21 cellular contexts compared by ENCODE assay signal in the genomic region with DNA sequence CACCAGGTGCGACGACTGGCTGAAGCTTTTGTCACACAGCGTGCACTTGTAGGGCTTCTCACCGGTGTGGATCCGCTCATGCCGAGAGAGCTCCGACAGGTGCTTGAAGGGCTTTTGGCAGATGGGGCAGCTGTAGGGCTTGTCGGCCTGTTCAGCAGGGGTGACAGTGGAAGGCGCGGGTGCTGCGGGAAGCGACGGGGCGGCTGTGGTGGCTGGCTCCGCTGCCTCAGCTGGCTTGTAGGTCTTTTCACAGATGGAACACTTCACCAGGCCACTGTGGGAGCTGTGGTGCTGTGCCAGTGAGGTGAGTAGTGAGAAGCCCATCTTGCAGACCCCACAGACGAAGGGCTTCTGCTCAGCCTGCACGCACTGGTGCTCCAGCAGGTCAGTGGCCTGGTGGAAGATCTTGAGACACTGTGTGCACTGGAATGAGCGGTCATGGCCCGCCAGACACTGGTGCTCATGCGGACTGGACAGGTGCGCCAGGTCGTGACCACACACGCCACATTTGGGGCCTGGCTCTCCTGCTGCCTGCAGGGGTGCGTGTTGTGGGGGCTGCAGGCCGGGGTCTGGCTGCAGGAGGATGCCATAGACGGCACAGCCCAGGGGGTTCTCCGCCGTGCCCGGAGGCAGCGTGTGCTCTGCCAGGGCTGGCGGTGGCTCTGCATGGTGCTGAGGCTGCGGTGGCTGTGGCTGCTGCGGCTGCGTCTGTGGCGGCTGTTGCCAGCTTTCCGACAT. TPM values are rescaled to one million over a fixed set of nuclear protein-coding genes. Genes with fewer than 3 reads are reported as not detected.
DNase-seq lines count a peak whose midpoint lies in the region; ATAC-seq, FAIRE-seq and TF ChIP-seq lines count a peak whose summit lies in the region.
"Had no signal": no experiment of that assay in that cellular context is flagged by ENCODE, and none has a peak within 500 bp of the region (broad histone marks: within the 10 kb centered on the region; RNA-seq: fewer than 3 reads in every experiment).

No MANE protein-coding gene starts in this region.

- H3K27ac ChIP-seq in RWPE2 (ENCODE audit: poor library complexity, severe bottlenecking), result peak overlapping the region; percentile 80
- H3K27ac ChIP-seq in neutrophil, result peak overlapping the region; percentile 94
- no peak overlapping the region for H3K27ac ChIP-seq in kidney (ENCODE audit: low read depth in 2 of 2, low read length in 2 of 2)
- H3K27ac ChIP-seq in Karpas-422 (ENCODE audit: low read length), result no peak overlapping the region
- H3K27ac ChIP-seq: VCaP had no signal

- no peaks in the 10 kb centered on the region for H3K9me3 Mint-ChIP-seq in activated CD4-positive, alpha-beta T cell treated with anti-CD3 and anti-CD28 coated beads, Interleukin-2, amount 10 ng/mL, durations not matched to agents 24 days and 14 days
- H3K9me3 Mint-ChIP-seq in chondrocyte (ENCODE audit: low read depth), result no peaks in the 10 kb centered on the region

- no peaks in the 10 kb centered on the region for H3K9me2 ChIP-seq in Karpas-422 (replicated peaks; ENCODE audit: insufficient read depth, low read length)
- H3K9me2 ChIP-seq: SK-N-SH had no signal

- FAIRE-seq in kidney (lab: Jason Lieb, UNC), result no peak

- H3K79me2 ChIP-seq in Karpas-422 (ENCODE audit: low read length), result peaks cover 25% of the 10 kb centered on the region

- TF ChIP-seq CTCF in RWPE2 (IDR thresholded peaks at IDR 0.05; ENCODE audit: poor library complexity, severe bottlenecking) (no peak), chondrocyte (IDR thresholded peaks at IDR 0.05) (no peak), neutrophil (IDR thresholded peaks at IDR 0.05) (no peak), kidney (IDR thresholded peaks at IDR 0.05; ENCODE audit: borderline replicate concordance, extremely low read depth, insufficient read depth) (no peak)

- H3K27me3 Mint-ChIP-seq in activated CD4-positive, alpha-beta T cell treated with anti-CD3 and anti-CD28 coated beads, Interleukin-2, amount 10 ng/mL, durations not matched to agents 24 days and 14 days, result no peaks in the 10 kb centered on the region
- no peaks in the 10 kb centered on the region for H3K27me3 Mint-ChIP-seq in chondrocyte (ENCODE audit: low read depth)

- H3K27me3 ChIP-seq in RWPE2 (ENCODE audit: insufficient read depth, poor library complexity, severe bottlenecking), result no peaks in the 10 kb centered on the region
- H3K27me3 ChIP-seq in neutrophil, result no peaks in the 10 kb centered on the region
- H3K27me3 ChIP-seq in Karpas-422 (ENCODE audit: low read length), result no peaks in the 10 kb centered on the region
- H3K27me3 ChIP-seq: esophagus muscularis mucosa, heart right ventricle had no signal

- peaks cover 6% of the 10 kb centered on the region; the same call in 1 of the 2 replicates for H4K20me1 ChIP-seq in Karpas-422 (ENCODE audit: insufficient read depth, low read depth, low read length)

- ATAC-seq in RWPE2 (ENCODE audit: low read depth), result no peak
- ATAC-seq: heart right ventricle, PC-3 had no signal

- H3K36me3 ChIP-seq in RWPE2 (ENCODE audit: low read depth) (peaks cover 13% of the 10 kb centered on the region), neutrophil (peaks cover 34% of the 10 kb centered on the region), kidney (ENCODE audit: control insufficient read depth in 1 of 2, insufficient read depth in 2 of 2, low read length in 2 of 2) (peaks cover 5 to 13% of the 10 kb centered on the region in 2 donors), Karpas-422 (ENCODE audit: insufficient read depth, low read length) (peaks cover 1% of the 10 kb centered on the region; the same call in 1 of the 2 replicates)

- H3K4me1 Mint-ChIP-seq in activated CD4-positive, alpha-beta T cell treated with anti-CD3 and anti-CD28 coated beads, Interleukin-2, amount 10 ng/mL, durations not matched to agents 24 days and 14 days, result peaks cover 44% of the 10 kb centered on the region
- peaks cover 27% of the 10 kb centered on the region for H3K4me1 Mint-ChIP-seq in chondrocyte (ENCODE audit: low read depth)

- no peaks in the 10 kb centered on the region for H3K9me3 ChIP-seq in RWPE2 (ENCODE audit: severe bottlenecking)
- H3K9me3 ChIP-seq in neutrophil, result no peaks in the 10 kb centered on the region
- no peaks in the 10 kb centered on the region for H3K9me3 ChIP-seq in kidney (ENCODE audit: control insufficient read depth in 1 of 2, low read length in 2 of 2)
- H3K9me3 ChIP-seq in Karpas-422 (ENCODE audit: low read length), result no peaks in the 10 kb centered on the region
- H3K9me3 ChIP-seq: esophagus muscularis mucosa, heart right ventricle, mucosa of descending colon, SK-N-SH had no signal

- H3K4me2 ChIP-seq in Karpas-422 (ENCODE audit: low read depth, low read length, poor library complexity, severe bottlenecking), result no peak overlapping the region

- DNase-seq in activated CD4-positive, alpha-beta T cell treated with anti-CD3 and anti-CD28 coated beads, Interleukin-2, amount 10 ng/mL, durations not matched to agents 24 days and 14 days, result no peak
- DNase-seq in activated CD4-positive, alpha-beta T cell treated with anti-CD3 and anti-CD28 coated beads for 4 hours, result no peak
- DNase-seq in RWPE2 (ENCODE audit: low spot score) (no peak), chondrocyte (ENCODE audit: low spot score) (peak; percentile 90), kidney (no peak), KG1 (lab: John Stamatoyannopoulos, UW) (no peak), Karpas-422 (no peak)
- DNase-seq: cortex of kidney, NCI-H187, NCI-H524, SK-N-SH had no signal

- H3K4me3 ChIP-seq in RWPE2 (ENCODE audit: severe bottlenecking) (no peak overlapping the region), neutrophil (ENCODE audit: low read depth in 1 of 2, low read length in 1 of 2) (peak overlapping the region; percentile 91 to 97), kidney (ENCODE audit: low read length in 2 of 2) (no peak overlapping the region), Karpas-422 (ENCODE audit: low read length) (no peak overlapping the region)
- H3K4me3 ChIP-seq: mucosa of descending colon had no signal

- intact Hi-C loops in activated CD4-positive, alpha-beta T cell treated with anti-CD3 and anti-CD28 coated beads, Interleukin-2, amount 10 ng/mL, durations not matched to agents 24 days and 14 days (cut with micrococcal nuclease), result loop anchor here (5.0 kb wide), 1 partner anchor 190 kb away; no protein-coding TSS in a partner anchor
- intact Hi-C loops in kidney (cut with DNase I), result loop anchor here (5.0 to 10.0 kb wide), 2 partner anchors 95 to 233 kb away; no protein-coding TSS in a partner anchor

- no peak overlapping the region for H2AFZ ChIP-seq in Karpas-422 (ENCODE audit: low read length)

- H3K4me1 ChIP-seq in RWPE2 (ENCODE audit: insufficient read depth, poor library complexity, severe bottlenecking) (peaks cover 31% of the 10 kb centered on the region), neutrophil (ENCODE audit: control insufficient read depth in 1 of 2, insufficient read depth in 1 of 2, low read depth in 1 of 2, low read length in 1 of 2) (peaks cover 74 to 80% of the 10 kb centered on the region in 2 experiments), kidney (ENCODE audit: control insufficient read depth in 1 of 2, insufficient read depth in 1 of 2, low read depth in 1 of 2, low read length in 2 of 2) (peaks cover 3 to 32% of the 10 kb centered on the region in 2 donors), Karpas-422 (ENCODE audit: low read length) (peaks cover 26% of the 10 kb centered on the region)

- H3K9ac ChIP-seq in kidney (ENCODE audit: low read length in 2 of 2), result no peak overlapping the region
- no peak overlapping the region for H3K9ac ChIP-seq in Karpas-422 (ENCODE audit: low read length)
- H3K9ac ChIP-seq: SK-N-SH had no signal

- peak overlapping the region; percentile 39 for H3K27ac Mint-ChIP-seq in activated CD4-positive, alpha-beta T cell treated with anti-CD3 and anti-CD28 coated beads, Interleukin-2, amount 10 ng/mL, durations not matched to agents 24 days and 14 days
- peak overlapping the region; percentile 27 for H3K27ac Mint-ChIP-seq in chondrocyte (ENCODE audit: unreplicated experiment)

- peaks cover 29% of the 10 kb centered on the region for H3K36me3 Mint-ChIP-seq in activated CD4-positive, alpha-beta T cell treated with anti-CD3 and anti-CD28 coated beads, Interleukin-2, amount 10 ng/mL, durations not matched to agents 24 days and 14 days (ENCODE audit: low read depth)
- peaks cover 7% of the 10 kb centered on the region for H3K36me3 Mint-ChIP-seq in chondrocyte (ENCODE audit: low read depth)

- peak overlapping the region; percentile 81 for H3K4me3 Mint-ChIP-seq in activated CD4-positive, alpha-beta T cell treated with anti-CD3 and anti-CD28 coated beads, Interleukin-2, amount 10 ng/mL, durations not matched to agents 24 days and 14 days
- no peak overlapping the region for H3K4me3 Mint-ChIP-seq in chondrocyte (ENCODE audit: unreplicated experiment)

RNA-seq across cellular contexts. Expression of gene ZNF319, which starts 2.8 kb away (rescaled TPM):
- 8.0 and 8.3 TPM in 2 replicates for total RNA-seq in activated CD4-positive, alpha-beta T cell treated with anti-CD3 and anti-CD28 coated beads, Interleukin-2, amount 10 ng/mL, durations not matched to agents 24 days and 14 days
- total RNA-seq in chondrocyte (9.2 to 12.0 TPM (median 11.9 TPM) in 3 replicates), kidney (10.9 TPM)
- polyA plus RNA-seq in kidney (ENCODE audit: insufficient read depth, low read depth, low replicate concordance), result 2.9 TPM
- total RNA-seq in Karpas-422 (2014; rRNA removed; shearing (Covaris generic); ENCODE audit: low replicate concordance), result 3.7 and 5.3 TPM in 2 replicates

RNA-seq across cellular contexts. Expression of gene USB1, which starts 3.5 kb away (rescaled TPM):
- total RNA-seq in activated CD4-positive, alpha-beta T cell treated with anti-CD3 and anti-CD28 coated beads, Interleukin-2, amount 10 ng/mL, durations not matched to agents 24 days and 14 days, result 50.9 and 54.4 TPM in 2 replicates
- total RNA-seq in chondrocyte (37.9 to 46.0 TPM (median 41.5 TPM) in 3 replicates), kidney (32.8 TPM)
- 18.3 TPM for polyA plus RNA-seq in kidney (ENCODE audit: insufficient read depth, low read depth, low replicate concordance)
- 19.6 and 28.3 TPM in 2 replicates for total RNA-seq in Karpas-422 (2014; rRNA removed; shearing (Covaris generic); ENCODE audit: low replicate concordance)

RNA-seq across cellular contexts. Expression of gene CNGB1, which starts 26.8 kb away (rescaled TPM):
- not detected in 2 replicates for total RNA-seq in activated CD4-positive, alpha-beta T cell treated with anti-CD3 and anti-CD28 coated beads, Interleukin-2, amount 10 ng/mL, durations not matched to agents 24 days and 14 days
- total RNA-seq in chondrocyte, result not detected in 3 replicates
- total RNA-seq in kidney, result not detected
- polyA plus RNA-seq in kidney (ENCODE audit: insufficient read depth, low read depth, low replicate concordance), result not detected
- total RNA-seq in Karpas-422 (2014; rRNA removed; shearing (Covaris generic); ENCODE audit: low replicate concordance), result not detected in 2 replicates
- total RNA-seq: A673, aorta, heart right ventricle, kidney epithelial cell, LHCN-M2 had no signal
- polyA plus RNA-seq: aorta, heart right ventricle had no signal

RNA-seq across cellular contexts. Expression of gene MMP15, which starts 27.9 kb away (rescaled TPM):
- total RNA-seq in activated CD4-positive, alpha-beta T cell treated with anti-CD3 and anti-CD28 coated beads, Interleukin-2, amount 10 ng/mL, durations not matched to agents 24 days and 14 days, result 0.89 and 1.1 TPM in 2 replicates
- 5.9 to 12.0 TPM (median 11.2 TPM) in 3 replicates for total RNA-seq in chondrocyte
- total RNA-seq in kidney, result 31.4 TPM
- 19.1 TPM for polyA plus RNA-seq in kidney (ENCODE audit: insufficient read depth, low read depth, low replicate concordance)
- 4.1 and 5.2 TPM in 2 replicates for total RNA-seq in Karpas-422 (2014; rRNA removed; shearing (Covaris generic); ENCODE audit: low replicate concordance)

Comparison
In these comparisons a context has a peak if more than half of its experiments do, and no peak if none do; other contexts are left out.
1. H3K27ac ChIP-seq: peak in RWPE2 (single experiment) and neutrophil (single experiment); none in kidney (0 of 2) and Karpas-422 (single experiment).
2. H3K4me3 ChIP-seq: peak in neutrophil (2 of 2); none in RWPE2 (single experiment), kidney (0 of 2) and Karpas-422 (single experiment).